Comparison of ENCODE assay signal across 30 cellular contexts in the genomic region with DNA sequence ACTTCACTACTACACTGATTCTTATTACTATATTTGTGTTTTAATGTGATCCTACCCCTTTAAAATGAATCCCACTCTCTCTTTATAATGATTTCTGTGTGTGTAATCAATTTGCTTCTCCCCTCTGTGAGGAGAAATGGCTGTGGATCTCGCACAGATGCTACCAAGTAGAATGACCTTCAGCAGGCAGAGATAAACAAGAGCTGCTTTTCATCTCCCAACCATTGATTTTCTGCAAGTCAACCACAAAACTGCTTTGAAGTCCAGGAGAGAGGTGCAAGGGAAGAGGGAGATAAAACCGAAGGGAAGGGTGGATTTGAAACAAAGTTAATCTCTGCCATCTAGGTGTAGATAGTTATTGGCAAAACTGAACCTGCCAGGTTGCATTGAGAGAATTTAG.
"Had no signal": no experiment of that assay in that cellular context is flagged by ENCODE, and none has a peak within 500 bp of the region (broad histone marks: within the 10 kb centered on the region; RNA-seq: fewer than 3 reads in every experiment).

No MANE protein-coding gene starts in this region.

- H3K4me1 Mint-ChIP-seq: activated CD4-positive, alpha-beta T cell treated with anti-CD3 and anti-CD28 coated beads, Interleukin-2, amount 10 ng/mL, durations not matched to agents 7 days and 5 days; central memory CD8-positive, alpha-beta T cell had no signal

- H3K4me3 Mint-ChIP-seq: activated CD4-positive, alpha-beta memory T cell treated with anti-CD3 and anti-CD28 coated beads for 36 hours; activated CD4-positive, alpha-beta T cell treated with anti-CD3 and anti-CD28 coated beads, Interleukin-2, amount 10 ng/mL, durations not matched to agents 7 days and 5 days; activated naive CD4-positive, alpha-beta T cell treated with anti-CD3 and anti-CD28 coated beads for 36 hours; activated T-cell treated with anti-CD3 and anti-CD28 coated beads, Interleukin-2, amount 50 U/mL, for 4 hours; activated T-helper 1 cell treated with anti-CD3 and anti-CD28 coated beads, Interleukin-12 subunit alpha, Interleukin-12 subunit beta, Interleukin-2, Interleukin-4 antibody, amounts not matched to agents 30 ng/mL and 10 ng/mL and 1 ng/mL, durations not matched to agents 14 hours and 24 hours and 36 hours; central memory CD8-positive, alpha-beta T cell had no signal

- H3K4me2 ChIP-seq: PC-9 had no signal

- H3K27ac ChIP-seq: ascending aorta, cardiac muscle cell, PC-9, RWPE1, WERI-Rb-1 had no signal

- H3K4me3 ChIP-seq: ascending aorta, cardiac muscle cell, MG63, PC-9 had no signal

- H3K36me3 ChIP-seq: ascending aorta, cardiac muscle cell, MG63, WERI-Rb-1 had no signal

- H3K27ac Mint-ChIP-seq: activated CD4-positive, alpha-beta memory T cell treated with anti-CD3 and anti-CD28 coated beads for 36 hours; activated CD4-positive, alpha-beta T cell treated with anti-CD3 and anti-CD28 coated beads, Interleukin-2, amount 10 ng/mL, durations not matched to agents 7 days and 5 days; activated naive CD4-positive, alpha-beta T cell treated with anti-CD3 and anti-CD28 coated beads for 36 hours; activated naive CD4-positive, alpha-beta T cell treated with anti-CD3 and anti-CD28 coated beads, Interleukin-2, amount 50 U/mL, for 72 hours; activated T-helper 1 cell treated with anti-CD3 and anti-CD28 coated beads, Interleukin-12 subunit alpha, Interleukin-12 subunit beta, Interleukin-2, Interleukin-4 antibody, amounts not matched to agents 30 ng/mL and 10 ng/mL and 1 ng/mL, durations not matched to agents 14 hours and 24 hours and 36 hours had no signal

- DNase-seq: activated CD4-positive, alpha-beta memory T cell treated with anti-CD3 and anti-CD28 coated beads for 36 hours; activated CD4-positive, alpha-beta T cell treated with anti-CD3 and anti-CD28 coated beads, Interleukin-2, amount 10 ng/mL, durations not matched to agents 7 days and 5 days; activated CD8-positive, alpha-beta memory T cell treated with anti-CD3 and anti-CD28 coated beads, Interleukin-2, amount 50 U/mL, for 4 hours; activated gamma-delta T cell treated with Interleukin-2 at 50 U/mL for 16 hours; activated naive CD4-positive, alpha-beta T cell treated with anti-CD3 and anti-CD28 coated beads for 36 hours; activated T-cell treated with anti-CD3 and anti-CD28 coated beads for 4 hours; activated T-cell treated with anti-CD3 and anti-CD28 coated beads, Interleukin-2, amount 50 U/mL, for 4 hours; amygdala; Karpas-422; MG63; NCI-H1048; NCI-H1105 treated with DMSO at 0.1 percent for 48 hours; NCI-H1436; NCI-H1694; NCI-H1930; NCI-H2081 treated with DMSO at 0.1 percent for 48 hours; NCI-H345; NCI-H524 treated with DMSO at 0.1 percent for 48 hours; PC-9; SIG-M5; SW 1271; T1000; WERI-Rb-1 had no signal

- ATAC-seq: activated naive CD4-positive, alpha-beta T cell treated with anti-CD3 and anti-CD28 coated beads, Interleukin-2, amount 50 U/mL, for 72 hours; activated T-cell treated with anti-CD3 and anti-CD28 coated beads, Interleukin-2, amount 50 U/mL, for 4 hours; Right ventricle myocardium inferior had no signal

- H3K9me3 Mint-ChIP-seq: activated CD4-positive, alpha-beta memory T cell treated with anti-CD3 and anti-CD28 coated beads for 36 hours; activated naive CD4-positive, alpha-beta T cell treated with anti-CD3 and anti-CD28 coated beads for 36 hours; activated T-helper 1 cell treated with anti-CD3 and anti-CD28 coated beads, Interleukin-12 subunit alpha, Interleukin-12 subunit beta, Interleukin-2, Interleukin-4 antibody, amounts not matched to agents 30 ng/mL and 10 ng/mL and 1 ng/mL, durations not matched to agents 14 hours and 24 hours and 36 hours; central memory CD8-positive, alpha-beta T cell had no signal

- H2AFZ ChIP-seq: PC-9 had no signal

- H3K9me3 ChIP-seq: MG63 had no signal

- H3K27me3 ChIP-seq: ascending aorta, cardiac muscle cell, MG63 had no signal
